19 cellular contexts compared by ENCODE assay signal in the genomic region with DNA sequence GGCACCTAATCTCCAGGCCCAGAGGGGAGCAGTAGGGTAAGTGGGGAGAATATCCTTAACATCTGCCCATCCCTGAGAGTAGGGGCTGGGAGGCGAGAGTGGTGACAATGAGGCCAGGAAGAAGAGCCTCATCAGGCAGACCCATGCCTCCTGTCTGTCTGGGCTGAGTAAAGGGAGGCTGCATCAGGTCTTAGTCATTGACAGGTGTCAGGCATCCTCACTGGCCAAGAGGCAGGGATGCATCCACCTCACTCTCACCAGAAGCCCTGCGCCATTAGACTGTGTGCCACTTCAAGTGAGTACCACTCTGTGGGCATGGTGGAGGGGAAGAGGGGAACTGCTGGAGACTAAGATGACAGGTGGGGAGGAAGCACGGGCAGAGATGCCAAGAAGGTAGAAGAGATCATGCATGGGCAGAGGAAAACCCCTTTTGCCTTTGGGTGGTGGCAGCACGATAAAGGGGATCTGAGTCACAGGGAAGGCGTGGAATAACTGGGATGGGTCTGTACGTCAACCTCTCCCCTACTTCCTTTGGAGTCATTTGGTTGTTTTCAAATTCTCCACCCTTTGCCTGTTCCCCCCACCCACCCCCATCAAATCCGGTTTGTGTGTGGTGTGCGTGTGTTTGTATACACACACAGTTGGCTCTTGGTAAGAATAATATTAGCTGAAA. TPM values are rescaled to one million over a fixed set of nuclear protein-coding genes. Genes with fewer than 3 reads are reported as not detected.
A peak's percentile ranks its signal among the peaks of the same experiment; 100 is the strongest.
DNase-seq lines count a peak whose midpoint lies in the region; ATAC-seq, FAIRE-seq and TF ChIP-seq lines count a peak whose summit lies in the region.
"Had no signal": no experiment of that assay in that cellular context is flagged by ENCODE, and none has a peak within 500 bp of the region (broad histone marks: within the 10 kb centered on the region; RNA-seq: fewer than 3 reads in every experiment).

No MANE protein-coding gene starts in this region.

- H3K4me1 ChIP-seq in endothelial cell of umbilical vein (ENCODE audit: control insufficient read depth, extremely low read depth, insufficient read depth, low read length) (peaks cover 13% of the 10 kb centered on the region), mucosa of descending colon (ENCODE audit: low read depth) (no peaks in the 10 kb centered on the region)
- H3K4me1 ChIP-seq: BE2C had no signal

- no peaks in the 10 kb centered on the region for H3K9me1 ChIP-seq in endothelial cell of umbilical vein (replicated peaks; ENCODE audit: control insufficient read depth, extremely low read depth, insufficient read depth, low read length)

- intact Hi-C loops in Calu3 (cut with micrococcal nuclease; ENCODE audit: unreplicated experiment) (loop anchor here (5.0 kb wide), 1 partner anchor 114 kb away; no protein-coding TSS in a partner anchor), endothelial cell of umbilical vein (cut with micrococcal nuclease) (loop anchor here (5.0 kb wide), 1 partner anchor 539 kb away; no protein-coding TSS in a partner anchor), mucosa of descending colon (cut with DNase I, micrococcal nuclease) (loop anchor here (5.0 to 10.0 kb wide), 2 partner anchors 164 to 257 kb away; no protein-coding TSS in a partner anchor)

- dilution Hi-C loops in endothelial cell of umbilical vein (cut with MboI; ENCODE audit: extremely low pct_ligation_motif_present, low sequenced_read_pairs): no loop called here

- peak; percentile 51 for DNase-seq in Calu3
- DNase-seq in NCI-H226: peak; percentile 73
- DNase-seq in endothelial cell of umbilical vein (ENCODE audit: low read depth, low spot score): peak; percentile 71
- DNase-seq in mucosa of descending colon: no peak
- DNase-seq in NCI-H2196 (lab: John Stamatoyannopoulos, UW; ENCODE audit: unreplicated experiment): no peak
- no peak for DNase-seq in activated T-cell treated with anti-CD3 and anti-CD28 coated beads for 4 hours
- DNase-seq in NCI-H1092 treated with DMSO at 0.1 percent for 48 hours (lab: John Stamatoyannopoulos, UW): no peak
- no peak for DNase-seq in caudate nucleus (lab: John Stamatoyannopoulos, UW)
- DNase-seq: activated naive CD8-positive, alpha-beta T cell treated with anti-CD3 and anti-CD28 coated beads, Interleukin-2, amount 10 ng/mL, durations not matched to agents 7 days and 5 days; BE2C; DMS53; esophagus squamous epithelium; KBM-7; midbrain; NCI-H1436 treated with DMSO at 0.1 percent for 48 hours; NCI-H524 treated with DMSO at 0.1 percent for 48 hours; ovary had no signal

- no peaks in the 10 kb centered on the region for H3K27me3 ChIP-seq in endothelial cell of umbilical vein (ENCODE audit: control insufficient read depth in 2 of 2, insufficient read depth in 2 of 2, low read length in 2 of 2)
- H3K27me3 ChIP-seq: BE2C, esophagus squamous epithelium, ovary had no signal

- H3K79me2 ChIP-seq in endothelial cell of umbilical vein (ENCODE audit: control insufficient read depth, insufficient read depth, low read length): no peaks in the 10 kb centered on the region

- BruUV-seq in Calu3 (replicated peaks; lab: Mats Ljungman, UMichigan) (no TSS peak), endothelial cell of umbilical vein (replicated peaks; lab: Mats Ljungman, UMichigan) (no TSS peak)

- no peak overlapping the region for H3K27ac Mint-ChIP-seq in Calu3 (ENCODE audit: unreplicated experiment)
- H3K27ac Mint-ChIP-seq: activated naive CD8-positive, alpha-beta T cell treated with anti-CD3 and anti-CD28 coated beads, Interleukin-2, amount 10 ng/mL, durations not matched to agents 7 days and 5 days had no signal

- TF ChIP-seq CTCF in Calu3 (IDR thresholded peaks at IDR 0.05; ENCODE audit: unreplicated experiment): no peak
- TF ChIP-seq CTCF in endothelial cell of umbilical vein (IDR thresholded peaks at IDR 0.05; ENCODE audit: extremely low read depth in 1 of 2, insufficient read depth in 1 of 2, low read depth in 1 of 2, low read length in 2 of 2): no peak
- TF ChIP-seq CTCF in mucosa of descending colon (IDR thresholded peaks at IDR 0.05): no peak

- no peak overlapping the region for H3K4me3 ChIP-seq in endothelial cell of umbilical vein (replicated peaks in 1 of 3; ENCODE audit: insufficient read depth in 1 of 3, low read depth in 1 of 3, low read length in 3 of 3)
- H3K4me3 ChIP-seq in mucosa of descending colon: no peak overlapping the region
- H3K4me3 ChIP-seq: esophagus squamous epithelium, ovary had no signal

- peak; percentile 52 for FAIRE-seq in endothelial cell of umbilical vein (lab: Jason Lieb, UNC)
- FAIRE-seq: colon had no signal

- POLR2A ChIA-PET in endothelial cell of umbilical vein (lab: Charles Lee): interaction anchor here (2.0 kb wide), 1 partner anchor 98 kb away, joined by 7 read pairs; a partner anchor contains a TSS

- peaks cover 23% of the 10 kb centered on the region for H3K4me1 Mint-ChIP-seq in Calu3 (ENCODE audit: low read depth, unreplicated experiment)
- H3K4me1 Mint-ChIP-seq: activated naive CD8-positive, alpha-beta T cell treated with anti-CD3 and anti-CD28 coated beads, Interleukin-2, amount 10 ng/mL, durations not matched to agents 7 days and 5 days had no signal

- no peak overlapping the region for H3K4me3 Mint-ChIP-seq in Calu3 (ENCODE audit: low read depth, unreplicated experiment)
- H3K4me3 Mint-ChIP-seq: activated naive CD8-positive, alpha-beta T cell treated with anti-CD3 and anti-CD28 coated beads, Interleukin-2, amount 10 ng/mL, durations not matched to agents 7 days and 5 days had no signal

- H3K27me3 Mint-ChIP-seq in Calu3 (ENCODE audit: unreplicated experiment): no peaks in the 10 kb centered on the region
- H3K27me3 Mint-ChIP-seq: activated naive CD8-positive, alpha-beta T cell treated with anti-CD3 and anti-CD28 coated beads, Interleukin-2, amount 10 ng/mL, durations not matched to agents 7 days and 5 days had no signal

- H3K27ac ChIP-seq in endothelial cell of umbilical vein (ENCODE audit: insufficient read depth, low read depth, low read length) (peak overlapping the region; percentile 22), caudate nucleus (ENCODE audit: low read depth, low read length) (no peak overlapping the region)
- H3K27ac ChIP-seq: ovary had no signal

- no peaks in the 10 kb centered on the region for H4K20me1 ChIP-seq in endothelial cell of umbilical vein (replicated peaks; ENCODE audit: control insufficient read depth, extremely low read depth, insufficient read depth, low read length)

- no peak for TF ChIP-seq POLR2A in endothelial cell of umbilical vein (IDR thresholded peaks at IDR 0.05; ENCODE audit: low read depth, low read length)

- H3K9me3 Mint-ChIP-seq in Calu3 (ENCODE audit: low read depth, unreplicated experiment): no peaks in the 10 kb centered on the region
- H3K9me3 Mint-ChIP-seq: activated naive CD8-positive, alpha-beta T cell treated with anti-CD3 and anti-CD28 coated beads, Interleukin-2, amount 10 ng/mL, durations not matched to agents 7 days and 5 days had no signal

- H2AFZ ChIP-seq in endothelial cell of umbilical vein (ENCODE audit: low read depth, low read length): peak overlapping the region; percentile 57

- H3K9me3 ChIP-seq in endothelial cell of umbilical vein (replicated peaks; ENCODE audit: control insufficient read depth, insufficient read depth, low read length) (no peaks in the 10 kb centered on the region), mucosa of descending colon (no peaks in the 10 kb centered on the region)
- H3K9me3 ChIP-seq: BE2C, esophagus squamous epithelium, ovary had no signal

- H3K36me3 Mint-ChIP-seq in Calu3 (ENCODE audit: insufficient read depth, unreplicated experiment): no peaks in the 10 kb centered on the region
- H3K36me3 Mint-ChIP-seq: activated naive CD8-positive, alpha-beta T cell treated with anti-CD3 and anti-CD28 coated beads, Interleukin-2, amount 10 ng/mL, durations not matched to agents 7 days and 5 days had no signal

- H3K36me3 ChIP-seq in endothelial cell of umbilical vein (ENCODE audit: control insufficient read depth in 2 of 2, extremely low read depth in 1 of 2, insufficient read depth in 2 of 2, low read length in 2 of 2) (no peaks in the 10 kb centered on the region), mucosa of descending colon (ENCODE audit: low read depth) (no peaks in the 10 kb centered on the region)
- H3K36me3 ChIP-seq: ovary had no signal

- H3K4me2 ChIP-seq in endothelial cell of umbilical vein (ENCODE audit: insufficient read depth, low read length): peak overlapping the region; percentile 26

- ATAC-seq in mucosa of descending colon: peak; percentile 22
- ATAC-seq: HCT116 had no signal

- CTCF ChIA-PET in Calu3 (lab: Charles Lee): interaction anchor here (0.6 to 2.8 kb wide), 11 partner anchors 11 to 345 kb away, joined by 3 to 41 read pairs (median 5); no protein-coding TSS in a partner anchor
- CTCF ChIA-PET in endothelial cell of umbilical vein (lab: Charles Lee): interaction anchor here (0.6 to 8.5 kb wide), 10 partner anchors 11 to 731 kb away, joined by 3 to 296 read pairs (median 31); a partner anchor contains a TSS

- H3K9ac ChIP-seq in endothelial cell of umbilical vein (replicated peaks; ENCODE audit: extremely low read depth, insufficient read depth, low read length): no peak overlapping the region

TF ChIP-seq in endothelial cell of umbilical vein, 7 proteins besides CTCF, POLR2A, EP300 and RAD21 (continues in another document):
- no peak for TF ChIP-seq GATA2 (IDR thresholded peaks at IDR 0.05; ENCODE audit: insufficient read depth, insufficient read length, low read depth, low read length)
- no peak for TF ChIP-seq MYC (IDR thresholded peaks at IDR 0.05; ENCODE audit: low read depth, low read length)

RNA-seq across cellular contexts. Expression of a gene that starts 14.1 kb away (rescaled TPM):
- total RNA-seq in Calu3 (2022): 49.2 and 51.3 TPM in 2 replicates
- 50.8 and 58.6 TPM in 2 replicates for total RNA-seq in endothelial cell of umbilical vein
- polyA plus RNA-seq in endothelial cell of umbilical vein: 32.2 and 48.4 TPM in 2 replicates
- polyA plus RNA-seq in endothelial cell of umbilical vein (2011; cell fraction: cytosol; rRNA removed): 71.2 and 75.9 TPM in 2 replicates
- polyA plus RNA-seq in endothelial cell of umbilical vein (2011; cell fraction: nucleus; rRNA removed): 27.4 and 35.1 TPM in 2 replicates
- polyA plus RNA-seq in endothelial cell of umbilical vein (2012): 77.3 and 108 TPM in 2 replicates
- 14.2 and 21.6 TPM in 2 replicates for polyA minus RNA-seq in endothelial cell of umbilical vein
- 18.0 TPM for polyA minus RNA-seq in endothelial cell of umbilical vein (2011; cell fraction: cytosol; rRNA and poly(A)+ RNA removed)
- 16.1 and 19.2 TPM in 2 replicates for polyA minus RNA-seq in endothelial cell of umbilical vein (2011; cell fraction: nucleus; rRNA and poly(A)+ RNA removed)
- total RNA-seq in mucosa of descending colon: 10 to 100 TPM; 28.9 to 44.6 (median 36.4) TPM

RNA-seq across cellular contexts. Expression of a gene that starts 14.2 kb away (rescaled TPM):
- 37.4 and 37.7 TPM in 2 replicates for total RNA-seq in Calu3 (2022)
- total RNA-seq in endothelial cell of umbilical vein: 24.9 and 29.4 TPM in 2 replicates
- polyA plus RNA-seq in endothelial cell of umbilical vein: 3.8 and 5.7 TPM in 2 replicates
- polyA plus RNA-seq in endothelial cell of umbilical vein (2011; cell fraction: cytosol; rRNA removed): 8.0 and 9.4 TPM in 2 replicates
- polyA plus RNA-seq in endothelial cell of umbilical vein (2011; cell fraction: nucleus; rRNA removed): 9.5 and 12.5 TPM in 2 replicates
- 17.7 and 26.2 TPM in 2 replicates for polyA plus RNA-seq in endothelial cell of umbilical vein (2012)
- polyA minus RNA-seq in endothelial cell of umbilical vein: 7.3 and 7.5 TPM in 2 replicates
- polyA minus RNA-seq in endothelial cell of umbilical vein (2011; cell fraction: cytosol; rRNA and poly(A)+ RNA removed): 12.6 TPM
- 22.6 and 27.3 TPM in 2 replicates for polyA minus RNA-seq in endothelial cell of umbilical vein (2011; cell fraction: nucleus; rRNA and poly(A)+ RNA removed)
- 10 to 100 TPM; 19.8 to 34.2 (median 19.8) TPM for total RNA-seq in mucosa of descending colon

Comparison
In these comparisons a context has a peak if more than half of its experiments do, and no peak if none do; other contexts are left out.
1. DNase-seq: peak in Calu3 (single experiment), NCI-H226 (single experiment) and endothelial cell of umbilical vein (single experiment); none in mucosa of descending colon (0 of 3), NCI-H2196 (single experiment), activated T-cell treated with anti-CD3 and anti-CD28 coated beads for 4 hours (single experiment), NCI-H1092 treated with DMSO at 0.1 percent for 48 hours (single experiment) and caudate nucleus (0 of 61).